Comparison of ENCODE assay signal across 8 cellular contexts in the genomic region with DNA sequence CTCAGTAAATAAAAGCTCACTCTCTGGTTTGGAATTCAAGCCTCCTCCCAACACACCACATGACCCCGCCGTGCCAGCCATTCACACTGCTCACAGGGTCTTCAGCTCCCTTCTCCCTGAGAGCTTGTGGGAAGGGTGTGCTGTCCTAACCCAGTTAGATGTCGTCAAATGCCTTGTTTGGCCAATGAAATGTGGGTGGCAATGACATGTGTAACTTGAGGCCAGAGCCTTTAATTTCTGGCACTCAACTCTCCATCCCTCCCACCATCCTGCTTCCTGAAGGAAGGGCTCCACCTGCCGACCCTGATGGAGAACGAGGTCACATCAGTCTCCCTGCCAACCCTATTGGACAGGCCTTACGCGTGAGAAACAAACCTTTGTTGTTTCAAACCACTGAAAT.
DNase-seq lines count a peak whose midpoint lies in the region; ATAC-seq and TF ChIP-seq lines count a peak whose summit lies in the region.

No MANE protein-coding gene starts in this region.

- H3K36me3 Mint-ChIP-seq in neural crest cell (ENCODE audit: low read depth): no peaks in the 10 kb centered on the region
- H3K36me3 Mint-ChIP-seq in naive thymus-derived CD4-positive, alpha-beta T cell: peaks cover 0 to 8% (median 0%) of the 10 kb centered on the region in 5 donors

- 0 out of 3 replicates have a peak, but pooled peaks have one; percentile 12 for TF ChIP-seq CTCF in GM12872 (IDR thresholded peaks at IDR 0.05; ENCODE audit: insufficient read depth, low read depth, low read length)
- peak; percentile 67 to 83 for TF ChIP-seq CTCF in mammary epithelial cell (conservative IDR thresholded peaks at IDR 0.05 in 1 of 2, IDR thresholded peaks at IDR 0.05 in 1 of 2; ENCODE audit: extremely low read depth in 1 of 2, insufficient read depth in 1 of 2, low read depth in 1 of 2, low read length in 2 of 2)
- peak; percentile 30 for TF ChIP-seq CTCF in neural crest cell (conservative IDR thresholded peaks at IDR 0.05)

- in situ Hi-C loops in mammary epithelial cell (cut with MboI; ENCODE audit: low sequenced_read_pairs in 2 of 2): loop anchor here in 1 of 2 donors (5.0 kb wide), 1 partner anchor 76 kb away; no protein-coding TSS in a partner anchor

- POLR2A ChIA-PET in naive thymus-derived CD4-positive, alpha-beta T cell (lab: Charles Lee): no interaction called here

- no peaks in the 10 kb centered on the region for H4K20me1 ChIP-seq in mammary epithelial cell (ENCODE audit: insufficient read depth, low read length)

- peaks cover 4% of the 10 kb centered on the region for H3K4me1 Mint-ChIP-seq in neural crest cell
- H3K4me1 Mint-ChIP-seq in naive thymus-derived CD4-positive, alpha-beta T cell: no peaks in the 10 kb centered on the region

- no peak overlapping the region for H3K9ac ChIP-seq in mammary epithelial cell (ENCODE audit: insufficient read depth, low read length)

- no peak overlapping the region for H3K4me3 Mint-ChIP-seq in neural crest cell
- no peak overlapping the region for H3K4me3 Mint-ChIP-seq in naive thymus-derived CD4-positive, alpha-beta T cell

- H3K9me3 ChIP-seq in mammary epithelial cell (replicated peaks; ENCODE audit: insufficient read depth, low read length): no peaks in the 10 kb centered on the region
- no peaks in the 10 kb centered on the region for H3K9me3 ChIP-seq in naive thymus-derived CD4-positive, alpha-beta T cell (ENCODE audit: control insufficient read depth in 2 of 3, low read length in 3 of 3)

- no peaks in the 10 kb centered on the region for H3K27me3 ChIP-seq in mammary epithelial cell (ENCODE audit: insufficient read depth, low read length)
- H3K27me3 ChIP-seq in naive thymus-derived CD4-positive, alpha-beta T cell (ENCODE audit: control insufficient read depth in 2 of 2, insufficient read depth in 2 of 2, low read length in 2 of 2): peaks cover 0 to under 1% of the 10 kb centered on the region in 2 donors

- dilution Hi-C loops in mammary epithelial cell (cut with HindIII; ENCODE audit: low sequenced_read_pairs): no loop called here

- no peak overlapping the region for H3K4me3 ChIP-seq in mammary epithelial cell (replicated peaks in 1 of 3; ENCODE audit: insufficient read depth in 1 of 3, low read depth in 2 of 3, low read length in 3 of 3)
- no peak overlapping the region for H3K4me3 ChIP-seq in naive thymus-derived CD4-positive, alpha-beta T cell (ENCODE audit: low read length)

- no peak overlapping the region for H3K27ac ChIP-seq in mammary epithelial cell (ENCODE audit: insufficient read depth, low read depth, low read length)
- no peak overlapping the region for H3K27ac ChIP-seq in naive thymus-derived CD4-positive, alpha-beta T cell (ENCODE audit: low read depth, low read length)

- no peaks in the 10 kb centered on the region for H3K36me3 ChIP-seq in mammary epithelial cell (ENCODE audit: insufficient read depth, low read length)
- no peaks in the 10 kb centered on the region for H3K36me3 ChIP-seq in naive thymus-derived CD4-positive, alpha-beta T cell (ENCODE audit: control insufficient read depth in 2 of 3, insufficient read depth in 3 of 3, low read length in 3 of 3)

- no TSS peak for BruUV-seq in mammary epithelial cell (replicated peaks; lab: Mats Ljungman, UMichigan)

- peak overlapping the region; percentile 36 for H2AFZ ChIP-seq in mammary epithelial cell (ENCODE audit: low read depth, low read length)

- intact Hi-C loops in mammary epithelial cell (cut with micrococcal nuclease): loop anchor here (1.0 kb wide), 4 partner anchors 68 to 748 kb away; no protein-coding TSS in a partner anchor
- intact Hi-C loops in naive thymus-derived CD4-positive, alpha-beta T cell (cut with micrococcal nuclease): no loop called here

- DNase-seq in NCI-H1105 treated with DMSO at 0.1 percent for 48 hours (lab: John Stamatoyannopoulos, UW): peak; percentile 83
- DNase-seq in mammary epithelial cell: peak; percentile 61
- no peak for DNase-seq in neural crest cell (ENCODE audit: low read depth, low spot score)
- DNase-seq in dedifferentiated amniotic fluid mesenchymal stem cell (ENCODE audit: extremely low spot score): no peak
- no peak for DNase-seq in C1 segment of cervical spinal cord (lab: John Stamatoyannopoulos, UW)
- DNase-seq in SKM-1 treated with dmso at 0.1 percent for 144 hours (lab: John Stamatoyannopoulos, UW; ENCODE audit: unreplicated experiment): no peak
- no peak for DNase-seq in naive thymus-derived CD4-positive, alpha-beta T cell

- WGBS in mammary epithelial cell (ENCODE audit: low coverage, missing lambda C conversion rate): 51% methylated on average over 7 of the region's 7 CpGs

- no peaks in the 10 kb centered on the region for H3K79me2 ChIP-seq in mammary epithelial cell (ENCODE audit: insufficient read depth, low read length)

- peaks cover 7% of the 10 kb centered on the region for H3K27me3 Mint-ChIP-seq in neural crest cell (ENCODE audit: low read depth)
- H3K27me3 Mint-ChIP-seq in naive thymus-derived CD4-positive, alpha-beta T cell: no peaks in the 10 kb centered on the region

- no peak overlapping the region for H3K4me2 ChIP-seq in mammary epithelial cell (ENCODE audit: insufficient read depth, low read depth, low read length)

- no peak overlapping the region for H3K27ac Mint-ChIP-seq in neural crest cell (ENCODE audit: unreplicated experiment)
- no peak overlapping the region for H3K27ac Mint-ChIP-seq in naive thymus-derived CD4-positive, alpha-beta T cell

- no peak for ATAC-seq in naive thymus-derived CD4-positive, alpha-beta T cell

- CTCF ChIA-PET in mammary epithelial cell (lab: Charles Lee; ENCODE audit: low non-redundant PET): interaction anchor here (0.5 to 1.0 kb wide), 2 partner anchors 76 to 80 kb away, joined by 3 to 8 read pairs; no protein-coding TSS in a partner anchor
- CTCF ChIA-PET in naive thymus-derived CD4-positive, alpha-beta T cell (lab: Charles Lee): no interaction called here

- H3K4me1 ChIP-seq in mammary epithelial cell (ENCODE audit: insufficient read depth, low read length): no peaks in the 10 kb centered on the region
- no peaks in the 10 kb centered on the region for H3K4me1 ChIP-seq in naive thymus-derived CD4-positive, alpha-beta T cell (ENCODE audit: control insufficient read depth in 2 of 2, insufficient read depth in 2 of 2, low read length in 2 of 2)

- no peaks in the 10 kb centered on the region for H3K9me3 Mint-ChIP-seq in neural crest cell
- peaks cover 0 to 13% (median 3%) of the 10 kb centered on the region in 11 donors for H3K9me3 Mint-ChIP-seq in naive thymus-derived CD4-positive, alpha-beta T cell

Comparison
In these comparisons a context has a peak if more than half of its experiments do, and no peak if none do; other contexts are left out.
1. CTCF ChIP-seq: peak in every context shown above with its lines; median percentile 75 in mammary epithelial cell; 30 in neural crest cell; 12 in GM12872.
2. DNase-seq: peak in NCI-H1105 treated with DMSO at 0.1 percent for 48 hours (single experiment) and mammary epithelial cell (single experiment); none in neural crest cell (single experiment), dedifferentiated amniotic fluid mesenchymal stem cell (single experiment), C1 segment of cervical spinal cord (0 of 14), SKM-1 treated with dmso at 0.1 percent for 144 hours (single experiment) and naive thymus-derived CD4-positive, alpha-beta T cell (0 of 9).